In the genomic region with DNA sequence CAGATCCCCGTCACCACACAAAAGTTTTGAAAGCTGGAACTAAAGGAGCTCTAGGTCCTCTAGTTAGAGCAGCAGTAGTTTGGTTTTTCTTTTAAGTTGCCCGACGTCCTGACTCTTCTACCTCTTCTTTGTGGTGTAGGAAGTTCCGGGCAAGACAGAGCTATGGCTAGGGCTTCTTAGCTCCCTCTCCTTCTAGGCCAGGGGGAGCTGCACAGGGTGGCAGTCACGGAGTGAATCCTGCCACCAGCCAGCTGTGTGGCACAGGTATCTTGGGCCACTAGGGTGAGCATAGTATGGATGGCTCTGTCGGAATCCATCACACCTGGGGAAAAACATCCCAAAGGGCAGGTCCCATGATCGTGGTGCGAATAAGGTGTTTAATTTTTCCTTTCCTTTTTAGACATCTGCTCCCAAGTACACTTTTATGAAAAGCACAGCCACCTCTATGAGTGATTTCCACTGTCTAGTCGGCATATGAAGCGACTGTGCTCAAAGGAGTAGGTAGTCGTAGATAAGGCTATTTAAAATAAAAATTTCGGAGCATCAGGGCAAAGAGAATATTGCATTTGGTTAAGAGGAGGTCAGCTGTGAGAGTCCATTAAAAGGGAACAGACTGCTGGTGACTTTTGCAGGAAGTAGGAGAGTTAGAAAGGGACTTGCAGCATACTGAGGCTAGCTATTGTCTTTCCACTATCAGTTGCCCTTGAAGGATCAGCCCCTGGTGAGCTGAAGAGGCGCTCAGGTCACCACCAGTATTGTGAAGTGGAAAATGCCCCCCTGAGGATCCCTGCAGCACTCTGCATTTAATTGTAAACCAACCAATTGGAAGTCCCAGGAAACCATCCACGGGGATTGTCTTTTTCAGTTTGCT, we compare ENCODE assay signal across 8 cellular contexts. TPM values are rescaled to one million over a fixed set of nuclear protein-coding genes. Genes with fewer than 3 reads are reported as not detected.
DNase-seq lines count a peak whose midpoint lies in the region; ATAC-seq and TF ChIP-seq lines count a peak whose summit lies in the region.

No MANE protein-coding gene starts in this region.

- no peak overlapping the region for H2AFZ ChIP-seq in SU-DHL-6 (ENCODE audit: low read depth, low read length, severe bottlenecking)

- H3K4me2 ChIP-seq in SU-DHL-6 (ENCODE audit: low read depth, low read length, poor library complexity, severe bottlenecking) = peak overlapping the region; percentile 72

- 89 to 91% methylated on average over 14 of the region's 14 CpGs for WGBS in aorta, 2 donors

- H3K9me3 ChIP-seq in SU-DHL-6 (ENCODE audit: insufficient read depth, low read length) = no peaks in the 10 kb centered on the region
- no peaks in the 10 kb centered on the region for H3K9me3 ChIP-seq in muscle layer of colon (ENCODE audit: low read length)
- H3K9me3 ChIP-seq in aorta (ENCODE audit: control insufficient read depth, low read length) = no peaks in the 10 kb centered on the region

- ATAC-seq in HG03108 (IDR thresholded peaks at IDR 0.05; ENCODE audit: unreplicated experiment) (no peak), aorta (ENCODE audit: low FRiP score) (no peak)

- peaks cover 44% of the 10 kb centered on the region for H3K36me3 ChIP-seq in SU-DHL-6 (ENCODE audit: low read length)
- H3K36me3 ChIP-seq in muscle layer of colon (ENCODE audit: insufficient read depth, low read length) = no peaks in the 10 kb centered on the region
- H3K36me3 ChIP-seq in aorta (ENCODE audit: control insufficient read depth in 1 of 2, insufficient read depth in 2 of 2, low read length in 1 of 2) = no peaks in the 10 kb centered on the region

- H3K9ac ChIP-seq in SU-DHL-6 (ENCODE audit: low read length) = peak overlapping the region; percentile 95
- H3K9ac ChIP-seq in muscle layer of colon (ENCODE audit: low read length) = peak overlapping the region; percentile 51

- H3K27me3 ChIP-seq in SU-DHL-6 (ENCODE audit: low read length) = no peaks in the 10 kb centered on the region
- H3K27me3 ChIP-seq in muscle layer of colon (ENCODE audit: control insufficient read depth in 1 of 2, insufficient read depth in 2 of 2, low read length in 2 of 2) = no peaks in the 10 kb centered on the region
- H3K27me3 ChIP-seq in aorta (ENCODE audit: control insufficient read depth in 1 of 2, insufficient read depth in 2 of 2, low read length in 1 of 2) = no peaks in the 10 kb centered on the region

- H3K27ac ChIP-seq in SU-DHL-6 (ENCODE audit: low read depth, low read length) (peak overlapping the region; percentile 69), coronary artery (peak overlapping the region in 1 of 2 donors; percentile 13), muscle layer of colon (ENCODE audit: low read depth, low read length) (peak overlapping the region; percentile 87), aorta (ENCODE audit: low read depth in 1 of 2, low read length in 2 of 2) (no peak overlapping the region)

- DNase-seq in stimulated activated CD4-positive, alpha-beta T cell treated with anti-CD3 and anti-CD28 coated beads, Interleukin-15, amount 100 ng/mL, for 24 hours = peak; percentile 46
- DNase-seq in stimulated activated CD4-positive, alpha-beta T cell treated with anti-CD3 and anti-CD28 coated beads, Interleukin-2, amount 100 ng/mL, for 48 hours = no peak
- DNase-seq in coronary artery (ENCODE audit: low spot score) = no peak
- DNase-seq in AG20443 (ENCODE audit: low spot score) = no peak
- no peak for DNase-seq in aorta

- H3F3A ChIP-seq in SU-DHL-6 (ENCODE audit: insufficient read depth) = peaks cover 37% of the 10 kb centered on the region; the same call in 1 of the 2 replicates

- TF ChIP-seq CTCF in SU-DHL-6 (IDR thresholded peaks at IDR 0.05; ENCODE audit: insufficient read depth, low read length, poor library complexity, severe bottlenecking) (no peak), coronary artery (IDR thresholded peaks at IDR 0.05) (no peak)

- peaks cover 81% of the 10 kb centered on the region for H3K79me2 ChIP-seq in SU-DHL-6 (ENCODE audit: insufficient read depth, low read length)

- intact Hi-C loops in aorta (cut with DNase I) = loop anchor here in 1 of 2 donors (5.0 kb wide), 1 partner anchor 37 kb away; no protein-coding TSS in a partner anchor

- no peaks in the 10 kb centered on the region for H3K9me2 ChIP-seq in SU-DHL-6 (replicated peaks; ENCODE audit: insufficient read depth, low read length)

- H4K20me1 ChIP-seq in SU-DHL-6 (ENCODE audit: low read depth, low read length) = peaks cover 18% of the 10 kb centered on the region; the same call in 1 of the 2 replicates

- H3K4me3 ChIP-seq in SU-DHL-6 (ENCODE audit: insufficient read depth, low read length, poor library complexity, severe bottlenecking) (peak overlapping the region; percentile 84), coronary artery (peak overlapping the region; percentile 93), muscle layer of colon (ENCODE audit: low read depth in 1 of 2, low read length in 2 of 2) (peak overlapping the region; percentile 63 to 84), aorta (ENCODE audit: low read length in 2 of 2) (no peak overlapping the region)

- peaks cover 19% of the 10 kb centered on the region for H3K4me1 ChIP-seq in muscle layer of colon (ENCODE audit: insufficient read depth, low read length)
- no peaks in the 10 kb centered on the region for H3K4me1 ChIP-seq in aorta (ENCODE audit: control insufficient read depth in 1 of 2, insufficient read depth in 2 of 2, low read length in 2 of 2)

RNA-seq across cellular contexts. Expression of a gene that starts 2.1 kb away (rescaled TPM):
- 10 to 100 TPM; 11.9 to 15.4 TPM for total RNA-seq in aorta
- 1 to 10 TPM; 2.7 to 6.3 TPM for polyA plus RNA-seq in aorta

Comparison
In these comparisons a context has a peak if more than half of its experiments do, and no peak if none do; other contexts are left out.
1. H3K27ac ChIP-seq: peak in SU-DHL-6 (single experiment) and muscle layer of colon (single experiment); none in aorta (0 of 2).
2. H3K4me3 ChIP-seq: peak in SU-DHL-6 (single experiment), coronary artery (single experiment) and muscle layer of colon (2 of 2); none in aorta (0 of 2).